Comparison of ENCODE assay signal across 22 cellular contexts in genomic region chr16:79772028-79772427, GRCh38.
"Had no signal": no experiment of that assay in that cellular context is flagged by ENCODE, and none has a peak within 500 bp of the region (broad histone marks: within the 10 kb centered on the region; RNA-seq: fewer than 3 reads in every experiment).

No MANE protein-coding gene starts in this region.

- DNase-seq: activated CD4-positive, alpha-beta T cell treated with anti-CD3 and anti-CD28 coated beads, Interleukin-2, amount 10 ng/mL, durations not matched to agents 24 days and 14 days; activated CD4-positive, CD25-positive, alpha-beta regulatory T cell; activated CD8-positive, alpha-beta T cell treated with anti-CD3 and anti-CD28 coated beads, Interleukin-2, amount 10 ng/mL, durations not matched to agents 7 days and 5 days; activated naive CD4-positive, alpha-beta T cell treated with Interleukin-2 at 50 U/mL for 16 hours; activated naive CD8-positive, alpha-beta T cell treated with anti-CD3 and anti-CD28 coated beads, Interleukin-2, amount 50 U/mL, for 24 hours; activated T-cell treated with anti-CD3 and anti-CD28 coated beads, Interleukin-2, amount 50 U/mL, for 24 hours; anterior cingulate cortex; brain microvascular endothelial cell; central memory CD4-positive, alpha-beta T cell; erythroblast; foreskin melanocyte; left ventricle myocardium inferior; mammary epithelial cell; naive thymus-derived CD4-positive, alpha-beta T cell; occipital lobe; posterior cingulate gyrus; stimulated activated naive CD8-positive, alpha-beta T cell treated with anti-CD3 and anti-CD28 coated beads, Interleukin-15, Interleukin-2, amounts not matched to agents 100 U/mL and 50 U/mL, for 24 hours had no signal

- H3K4me3 ChIP-seq: coronary artery, left ventricle myocardium inferior, right atrium auricular region, SK-N-MC, tibial nerve had no signal

- ATAC-seq: activated CD8-positive, alpha-beta T cell treated with anti-CD3 and anti-CD28 coated beads, Interleukin-2, amount 10 ng/mL, durations not matched to agents 7 days and 5 days; activated naive CD8-positive, alpha-beta T cell treated with anti-CD3 and anti-CD28 coated beads, Interleukin-2, amount 50 U/mL, for 24 hours; naive thymus-derived CD4-positive, alpha-beta T cell; stimulated activated naive CD8-positive, alpha-beta T cell treated with anti-CD3 and anti-CD28 coated beads, Interleukin-15, Interleukin-2, amounts not matched to agents 100 U/mL and 50 U/mL, for 24 hours had no signal

- H3K27ac Mint-ChIP-seq: activated CD4-positive, alpha-beta T cell treated with anti-CD3 and anti-CD28 coated beads, Interleukin-2, amount 10 ng/mL, durations not matched to agents 24 days and 14 days; activated CD8-positive, alpha-beta T cell treated with anti-CD3 and anti-CD28 coated beads, Interleukin-2, amount 10 ng/mL, durations not matched to agents 7 days and 5 days; activated naive CD8-positive, alpha-beta T cell treated with anti-CD3 and anti-CD28 coated beads, Interleukin-2, amount 50 U/mL, for 24 hours; activated T-cell treated with anti-CD3 and anti-CD28 coated beads, Interleukin-2, amount 50 U/mL, for 24 hours; activated T-helper 2 cell treated with anti-CD3 and anti-CD28 coated beads, Interferon-gamma antibody, Interleukin-2, Interleukin-4, amounts not matched to agents 10 μg/mL and 5 μg/mL and 100 μg/mL, durations not matched to agents 14 hours and 24 hours and 36 hours; naive thymus-derived CD4-positive, alpha-beta T cell had no signal

- H3K36me3 ChIP-seq: brain microvascular endothelial cell, left ventricle myocardium inferior, right atrium auricular region, tibial nerve had no signal

- H3K9me3 Mint-ChIP-seq: activated CD4-positive, alpha-beta T cell treated with anti-CD3 and anti-CD28 coated beads, Interleukin-2, amount 10 ng/mL, durations not matched to agents 24 days and 14 days; activated naive CD8-positive, alpha-beta T cell treated with anti-CD3 and anti-CD28 coated beads, Interleukin-2, amount 50 U/mL, for 24 hours; activated T-cell treated with anti-CD3 and anti-CD28 coated beads, Interleukin-2, amount 50 U/mL, for 24 hours; activated T-helper 2 cell treated with anti-CD3 and anti-CD28 coated beads, Interferon-gamma antibody, Interleukin-2, Interleukin-4, amounts not matched to agents 10 μg/mL and 5 μg/mL and 100 μg/mL, durations not matched to agents 14 hours and 24 hours and 36 hours; naive thymus-derived CD4-positive, alpha-beta T cell had no signal

- H3K9me3 ChIP-seq: left ventricle myocardium inferior, right atrium auricular region, tibial nerve had no signal

- H3K27me3 ChIP-seq: brain microvascular endothelial cell, right atrium auricular region, tibial nerve had no signal

- H3K27ac ChIP-seq: brain microvascular endothelial cell, coronary artery, left ventricle myocardium inferior, right atrium auricular region, SK-N-MC had no signal

- H3K4me3 Mint-ChIP-seq: activated CD4-positive, alpha-beta T cell treated with anti-CD3 and anti-CD28 coated beads, Interleukin-2, amount 10 ng/mL, durations not matched to agents 24 days and 14 days; activated CD8-positive, alpha-beta T cell treated with anti-CD3 and anti-CD28 coated beads, Interleukin-2, amount 10 ng/mL, durations not matched to agents 7 days and 5 days; activated naive CD8-positive, alpha-beta T cell treated with anti-CD3 and anti-CD28 coated beads, Interleukin-2, amount 50 U/mL, for 24 hours; activated T-cell treated with anti-CD3 and anti-CD28 coated beads, Interleukin-2, amount 50 U/mL, for 24 hours had no signal
